ENCODE assay signal across 18 cellular contexts in the genomic region with DNA sequence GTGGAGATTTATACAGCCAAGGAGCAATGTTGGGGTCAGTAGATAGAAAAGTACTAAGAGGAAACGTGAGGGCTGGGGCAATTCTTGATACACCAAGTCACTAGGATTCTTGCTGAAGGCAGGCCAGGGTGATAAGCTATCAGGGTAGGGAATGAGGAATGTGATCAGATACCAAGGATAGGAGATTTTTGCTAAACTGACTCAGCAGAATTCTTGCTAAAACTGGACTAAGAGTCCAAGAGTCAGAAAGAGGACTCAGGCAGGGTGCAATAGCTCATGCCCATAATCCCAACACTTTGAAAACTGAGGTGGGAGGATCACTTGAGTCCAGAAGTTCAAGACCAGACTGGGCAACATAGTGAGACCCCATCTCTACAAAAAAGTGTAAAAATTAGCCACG.
"Had no signal": no experiment of that assay in that cellular context is flagged by ENCODE, and none has a peak within 500 bp of the region (broad histone marks: within the 10 kb centered on the region; RNA-seq: fewer than 3 reads in every experiment).

No MANE protein-coding gene starts in this region.

- H3K36me3 ChIP-seq: colonic mucosa, left lung, sigmoid colon had no signal

- H3K79me2 ChIP-seq: hepatocyte, parathyroid adenoma had no signal

- H3K4me1 ChIP-seq: colonic mucosa, left lung, parathyroid adenoma had no signal

- H3K27me3 ChIP-seq: body of pancreas, colonic mucosa, hepatocyte, left lung, sigmoid colon, tibial artery had no signal

- H3K4me3 ChIP-seq: body of pancreas, colonic mucosa, hepatocyte, left lung, sigmoid colon, SK-N-MC had no signal

- H3K9me3 ChIP-seq: body of pancreas, colonic mucosa, left lung, sigmoid colon, tibial artery had no signal

- ATAC-seq: activated CD8-positive, alpha-beta T cell treated with anti-CD3 and anti-CD28 coated beads, Interleukin-2, amount 10 ng/mL, durations not matched to agents 7 days and 5 days; body of pancreas; left lung had no signal

- H3K9ac ChIP-seq: parathyroid adenoma had no signal

- DNase-seq: activated CD4-positive, alpha-beta T cell treated with anti-CD3 and anti-CD28 coated beads, Interleukin-2, amount 50 U/mL, for 1 hour; activated CD4-positive, CD25-positive, alpha-beta regulatory T cell treated with anti-CD3 and anti-CD28 coated beads, Interleukin-2, amount 50 U/mL, for 72 hours; activated CD8-positive, alpha-beta T cell treated with anti-CD3 and anti-CD28 coated beads, Interleukin-2, amount 10 ng/mL, durations not matched to agents 7 days and 5 days; activated gamma-delta T cell; body of pancreas; colonic mucosa; endodermal cell; immature natural killer cell; left lung; sigmoid colon; stimulated activated CD4-positive, alpha-beta T cell treated with anti-CD3 and anti-CD28 coated beads, Interleukin-2, amount 100 ng/mL, for 48 hours; stimulated activated naive CD4-positive, alpha-beta T cell; T-helper 2 cell; tibial artery had no signal

- H2AFZ ChIP-seq: hepatocyte, parathyroid adenoma had no signal

- H3K4me2 ChIP-seq: hepatocyte had no signal

- H3K27ac ChIP-seq: body of pancreas, colonic mucosa, hepatocyte, left lung, parathyroid adenoma, SK-N-MC, VCaP had no signal
